ENCODE assay signal across 8 cellular contexts in the genomic region with DNA sequence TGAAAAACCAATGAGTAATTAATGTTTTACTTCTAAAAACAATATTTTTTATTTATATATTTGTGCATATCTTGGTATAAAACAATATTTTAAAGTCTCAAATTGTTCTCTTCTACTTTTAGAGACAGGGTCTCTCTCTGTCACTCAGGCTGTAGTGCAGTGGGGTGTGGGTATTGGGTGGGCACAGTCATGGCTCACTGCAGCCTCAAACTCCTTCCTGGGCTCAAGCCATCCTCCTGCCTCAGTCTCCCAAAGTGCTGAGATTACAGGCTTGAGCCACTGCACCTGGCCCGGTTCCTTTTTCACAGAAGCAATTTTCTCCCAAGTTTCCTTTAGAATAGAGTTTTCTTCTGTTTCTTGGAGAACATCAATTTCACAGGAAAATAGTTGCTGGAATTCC.
DNase-seq lines count a peak whose midpoint lies in the region; ATAC-seq and TF ChIP-seq lines count a peak whose summit lies in the region.

No MANE protein-coding gene starts in this region.

- CTCF ChIA-PET in MCF 10A (lab: Yijun Ruan, JAX): interaction anchor here (0.6 to 0.7 kb wide), 2 partner anchors 9 to 752 kb away, joined by 4 read pairs; no protein-coding TSS in a partner anchor

- ATAC-seq in naive B cell (ENCODE audit: low read depth in 2 of 2) (no peak), GM19463 (IDR thresholded peaks at IDR 0.05; ENCODE audit: unreplicated experiment) (no peak), HG03196 (IDR thresholded peaks at IDR 0.05; ENCODE audit: unreplicated experiment) (no peak)

- H4K20me1 ChIP-seq in BLaER1: no peaks in the 10 kb centered on the region

- TF ChIP-seq CTCF in LNCaP clone FGC (IDR thresholded peaks at IDR 0.05; ENCODE audit: control insufficient read depth, extremely low read depth, insufficient read depth) (no peak), MCF 10A (IDR thresholded peaks at IDR 0.05; ENCODE audit: unreplicated experiment) (no peak)

- POLR2A ChIA-PET in MCF 10A (lab: Yijun Ruan, JAX): interaction anchor here (0.7 to 1.1 kb wide), 2 partner anchors 12 to 89 kb away, joined by 3 to 5 read pairs; no protein-coding TSS in a partner anchor

- H3K9me3 ChIP-seq in BLaER1: no peaks in the 10 kb centered on the region

- no peaks in the 10 kb centered on the region for H3K36me3 ChIP-seq in BLaER1

- H3K27me3 Mint-ChIP-seq in MCF 10A (ENCODE audit: insufficient read depth, unreplicated experiment): no peaks in the 10 kb centered on the region
- H3K27me3 Mint-ChIP-seq in naive B cell: peaks cover 6 to 13% (median 8%) of the 10 kb centered on the region in 3 donors

- no peak overlapping the region for H3K27ac ChIP-seq in BLaER1

- H3K36me3 Mint-ChIP-seq in MCF 10A (ENCODE audit: insufficient read depth, unreplicated experiment) (no peaks in the 10 kb centered on the region), naive B cell (no peaks in the 10 kb centered on the region)

- H3K4me1 Mint-ChIP-seq in MCF 10A (ENCODE audit: insufficient read depth, unreplicated experiment): peaks cover 18% of the 10 kb centered on the region
- H3K4me1 Mint-ChIP-seq in naive B cell: peaks cover 30 to 41% (median 41%) of the 10 kb centered on the region in 3 donors

- H3K4me2 ChIP-seq in BLaER1: peak overlapping the region; percentile 97

- H3K27ac Mint-ChIP-seq in MCF 10A (ENCODE audit: low read depth, unreplicated experiment) (no peak overlapping the region), naive B cell (no peak overlapping the region)

- no peaks in the 10 kb centered on the region for H3K9me3 Mint-ChIP-seq in MCF 10A (ENCODE audit: unreplicated experiment)
- no peaks in the 10 kb centered on the region for H3K9me3 Mint-ChIP-seq in naive B cell

- peaks cover 54% of the 10 kb centered on the region for H3K4me1 ChIP-seq in BLaER1

- intact Hi-C loops in MCF 10A (cut with micrococcal nuclease): no loop called here

- DNase-seq in LNCaP clone FGC (ENCODE audit: low read depth) (no peak), MCF 10A (ENCODE audit: unreplicated experiment) (no peak), naive B cell (no peak), hypothalamus (lab: John Stamatoyannopoulos, UW) (no peak), NCI-H526 treated with DMSO at 0.1 percent for 48 hours (lab: John Stamatoyannopoulos, UW) (no peak)

- no TSS peak for BruUV-seq in MCF 10A (replicated peaks; lab: Mats Ljungman, UMichigan)

- peak overlapping the region; percentile 32 for H3K4me3 Mint-ChIP-seq in MCF 10A (ENCODE audit: unreplicated experiment)
- peak overlapping the region; percentile 70 to 97 (median 90) for H3K4me3 Mint-ChIP-seq in naive B cell

- no peak overlapping the region for H3K9ac ChIP-seq in BLaER1

- peak overlapping the region; percentile 33; the same call in 1 of the 2 replicates for H3K4me3 ChIP-seq in BLaER1
- peak overlapping the region; percentile 26; the same call in 1 of the 2 replicates for H3K4me3 ChIP-seq in LNCaP clone FGC (ENCODE audit: low read depth, low read length)

- peaks cover 19% of the 10 kb centered on the region for H3K27me3 ChIP-seq in BLaER1
